In genomic region chr9:5617749-5618148, GRCh38 we compare ENCODE assay signal across 10 cellular contexts. TPM values are rescaled to one million over a fixed set of nuclear protein-coding genes. Genes with fewer than 3 reads are reported as not detected.
DNase-seq lines count a peak whose midpoint lies in the region; ATAC-seq, FAIRE-seq and TF ChIP-seq lines count a peak whose summit lies in the region.
"Had no signal": no experiment of that assay in that cellular context is flagged by ENCODE, and none has a peak within 500 bp of the region (broad histone marks: within the 10 kb centered on the region; RNA-seq: fewer than 3 reads in every experiment).

No MANE protein-coding gene starts in this region.

- no peaks in the 10 kb centered on the region for H3K9me1 ChIP-seq in K562 (ENCODE audit: control insufficient read depth, insufficient read depth, low read length)

- CTCF ChIA-PET in K562 (lab: Yijun Ruan, JAX; ENCODE audit: low intra/inter-chr PET ratio): no interaction called here
- CTCF ChIA-PET in CD4-positive, alpha-beta memory T cell (lab: Charles Lee; ENCODE audit: partially characterized antibody): no interaction called here

- H3K36me3 ChIP-seq in K562 (ENCODE audit: control insufficient read depth, insufficient read depth, low read length): no peaks in the 10 kb centered on the region
- no peaks in the 10 kb centered on the region for H3K36me3 ChIP-seq in CD4-positive, alpha-beta memory T cell (ENCODE audit: insufficient read depth, low read length)

- H3K4me3 ChIP-seq in K562: no peak overlapping the region
- H3K4me3 ChIP-seq in CD4-positive, alpha-beta memory T cell (ENCODE audit: low read length in 2 of 2): no peak overlapping the region

- no peak for TF ChIP-seq POLR2A in K562 (conservative IDR thresholded peaks at IDR 0.05)

- H3K4me1 ChIP-seq in K562 (replicated peaks in 1 of 2; ENCODE audit: control insufficient read depth in 2 of 2, insufficient read depth in 2 of 2, low read length in 2 of 2): no peaks in the 10 kb centered on the region
- H3K4me1 ChIP-seq in CD4-positive, alpha-beta memory T cell (ENCODE audit: insufficient read depth, low read length): peaks cover 15% of the 10 kb centered on the region

- H3K9me3 Mint-ChIP-seq in CD4-positive, alpha-beta memory T cell: no peaks in the 10 kb centered on the region
- H3K9me3 Mint-ChIP-seq: central memory CD8-positive, alpha-beta T cell had no signal

- ATAC-seq in GM21529 (IDR thresholded peaks at IDR 0.05; ENCODE audit: unreplicated experiment) (peak; percentile 99), HG03558 (IDR thresholded peaks at IDR 0.05; ENCODE audit: extremely low read depth, unreplicated experiment) (peak; percentile 96), K562 (no peak)
- ATAC-seq: left lobe of liver had no signal

- no peaks in the 10 kb centered on the region for H3K9me3 ChIP-seq in K562 (replicated peaks; ENCODE audit: control insufficient read depth, insufficient read depth, low read depth, low read length)
- H3K9me3 ChIP-seq in CD4-positive, alpha-beta memory T cell (ENCODE audit: control insufficient read depth in 1 of 2, low read length in 2 of 2): no peaks in the 10 kb centered on the region

- no peaks in the 10 kb centered on the region for H3K79me2 ChIP-seq in K562 (ENCODE audit: control insufficient read depth, insufficient read depth, low read length)

- in situ Hi-C loops in K562 (cut with MboI): no loop called here

- H3K4me2 ChIP-seq in K562 (ENCODE audit: insufficient read depth, low read length): no peak overlapping the region

- no peaks in the 10 kb centered on the region for H4K20me1 ChIP-seq in K562 (replicated peaks; ENCODE audit: control insufficient read depth, insufficient read depth, low read length)

- no peak for TF ChIP-seq EP300 in K562 (IDR thresholded peaks at IDR 0.05; ENCODE audit: low read length)

- H3K27me3 Mint-ChIP-seq in CD4-positive, alpha-beta memory T cell: no peaks in the 10 kb centered on the region
- H3K27me3 Mint-ChIP-seq: central memory CD8-positive, alpha-beta T cell had no signal

- intact Hi-C loops in K562 (cut with micrococcal nuclease): no loop called here
- intact Hi-C loops in CD4-positive, alpha-beta memory T cell (cut with micrococcal nuclease): no loop called here
- intact Hi-C loops in head of caudate nucleus (cut with DNase I): no loop called here

- H3K4me3 Mint-ChIP-seq in CD4-positive, alpha-beta memory T cell: no peak overlapping the region
- H3K4me3 Mint-ChIP-seq: central memory CD8-positive, alpha-beta T cell had no signal

- H3K9ac ChIP-seq in K562 (ENCODE audit: insufficient read depth in 1 of 2, low read depth in 2 of 2, low read length in 2 of 2): no peak overlapping the region

- POLR2A ChIA-PET in K562 (lab: Yijun Ruan, JAX): no interaction called here
- POLR2A ChIA-PET in CD4-positive, alpha-beta memory T cell (lab: Charles Lee; ENCODE audit: partially characterized antibody): no interaction called here

- no peaks in the 10 kb centered on the region for H3K27me3 ChIP-seq in K562 (ENCODE audit: control insufficient read depth in 2 of 2, insufficient read depth in 2 of 2, low read length in 2 of 2)
- H3K27me3 ChIP-seq in CD4-positive, alpha-beta memory T cell (ENCODE audit: insufficient read depth, low read length): no peaks in the 10 kb centered on the region

- FAIRE-seq in GM18507 (lab: Jason Lieb, UNC): peak; percentile 99
- peak; percentile 65 for FAIRE-seq in K562 (lab: Jason Lieb, UNC)

- peak overlapping the region in 2 of 7 donors; percentile 8 to 11 for H3K27ac Mint-ChIP-seq in CD4-positive, alpha-beta memory T cell

- BruUV-seq in K562 (replicated peaks; lab: Mats Ljungman, UMichigan): no TSS peak

- H3K4me1 Mint-ChIP-seq in CD4-positive, alpha-beta memory T cell: peaks cover 17 to 41% (median 26%) of the 10 kb centered on the region in 4 donors

- no peak overlapping the region for H3K27ac ChIP-seq in K562 (ENCODE audit: extremely low read depth, low read depth, low read length)
- H3K27ac ChIP-seq in CD4-positive, alpha-beta memory T cell (ENCODE audit: low read depth, low read length): no peak overlapping the region

- H2AFZ ChIP-seq in K562 (ENCODE audit: low read depth, low read length): no peak overlapping the region

- peaks cover 5 to 8% of the 10 kb centered on the region in 2 donors for H3K36me3 Mint-ChIP-seq in CD4-positive, alpha-beta memory T cell

- DNase-seq in GM18507 (ENCODE audit: extremely low spot score, insufficient read length, low read depth): no peak
- no peak for DNase-seq in K562 (ENCODE audit: extremely low read depth in 1 of 4, low spot score in 3 of 4)
- no peak for DNase-seq in CD4-positive, alpha-beta memory T cell
- no peak for DNase-seq in head of caudate nucleus
- no peak for DNase-seq in SHP77 treated with DMSO at 0.1 percent for 48 hours (lab: John Stamatoyannopoulos, UW)
- no peak for DNase-seq in SHP77 (lab: John Stamatoyannopoulos, UW)

- TF ChIP-seq RAD21 in K562 (CRISPR knock-in tag; conservative IDR thresholded peaks at IDR 0.05 in 1 of 2, IDR thresholded peaks at IDR 0.05 in 1 of 2): no peak

- TF ChIP-seq CTCF in K562 (IDR thresholded peaks at IDR 0.05 in 2 of 3, conservative IDR thresholded peaks at IDR 0.05 in 1 of 3; ENCODE audit: insufficient read depth in 2 of 3, low read depth in 1 of 3, low read length in 3 of 3): no peak

TF ChIP-seq in K562, 482 proteins besides CTCF, POLR2A, EP300 and RAD21:
- TF ChIP-seq NRF1 (conservative IDR thresholded peaks at IDR 0.05 in 1 of 2, IDR thresholded peaks at IDR 0.05 in 1 of 2): no peak
- no peak for TF ChIP-seq RBBP5 (IDR thresholded peaks at IDR 0.05; ENCODE audit: borderline replicate concordance, insufficient read depth, low read length, poor library complexity, severe bottlenecking)
- TF ChIP-seq GMEB1 (CRISPR knock-in tag; IDR thresholded peaks at IDR 0.05): no peak
- TF ChIP-seq CBX8 (IDR thresholded peaks at IDR 0.05; ENCODE audit: borderline replicate concordance, extremely low read depth, low read depth, low read length, poor library complexity, severe bottlenecking): no peak
- TF ChIP-seq ZNF146 (CRISPR knock-in tag; IDR thresholded peaks at IDR 0.05; ENCODE audit: unreplicated experiment): no peak
- TF ChIP-seq ELF4 (CRISPR knock-in tag; IDR thresholded peaks at IDR 0.05): no peak
- TF ChIP-seq CHD1 (IDR thresholded peaks at IDR 0.05; ENCODE audit: low read length): no peak
- TF ChIP-seq PHB2 (IDR thresholded peaks at IDR 0.05; ENCODE audit: low read depth): no peak
- TF ChIP-seq CBX1 (IDR thresholded peaks at IDR 0.05; ENCODE audit: low read depth): no peak

RNA-seq across cellular contexts. Expression of gene RIC1, which starts 11.2 kb away (rescaled TPM):
- total RNA-seq in K562 (2011; cell fraction: chromatin; rRNA removed; ENCODE audit: low replicate concordance): 52.2 and 109 TPM in 2 replicates
- 26.7 and 28.7 TPM in 2 replicates for total RNA-seq in K562 (2011; cell fraction: nucleolus; rRNA removed)
- 44.5 and 49.4 TPM in 2 replicates for total RNA-seq in K562 (2011; cell fraction: nucleoplasm; rRNA removed)
- total RNA-seq in K562 (2014; rRNA removed) (13.0 and 14.7 TPM in 2 replicates), K562 (2014; rRNA removed; fragmentation: Illumina TruSeq; extraction: Trizol) (16.6 and 18.8 TPM in 2 replicates), K562 (2015; rRNA removed; fragmentation: Illumina TruSeq; extraction: Trizol) (16.9 and 17.0 TPM in 2 replicates), K562 (2021) (14.0 and 16.9 TPM in 2 replicates)
- polyA plus RNA-seq in K562 (2011; rRNA removed) (25.8 TPM in 2 replicates), K562 (2014; fragmentation: Illumina TruSeq; extraction: Trizol) (13.5 and 15.0 TPM in 2 replicates), K562 (2014; fragmentation: Nextera tagmentation; extraction: Ambion mirVana) (1 to 10 TPM; 3.2 to 4.2 TPM), K562 (2014; rRNA removed) (10.9 and 14.1 TPM in 2 replicates)
- polyA plus RNA-seq in K562 (2011; cell fraction: cytosol; rRNA removed): 11.2 and 19.1 TPM in 2 replicates
- polyA plus RNA-seq in K562 (2011; cell fraction: nucleus; rRNA removed): 58.8 and 71.9 TPM in 2 replicates
- polyA plus RNA-seq in K562 (2012): 8.3 and 8.5 TPM in 2 replicates
- polyA minus RNA-seq in K562 (2011; rRNA and poly(A)+ RNA removed): 62.1 and 64.1 TPM in 2 replicates
- 17.9 and 20.6 TPM in 2 replicates for polyA minus RNA-seq in K562 (2011; cell fraction: cytosol; rRNA and poly(A)+ RNA removed)
- polyA minus RNA-seq in K562 (2011; cell fraction: nucleus; rRNA and poly(A)+ RNA removed): 53.4 and 84.0 TPM in 2 replicates
- 10 to 100 TPM; 26.3 to 27.1 TPM for total RNA-seq in CD4-positive, alpha-beta memory T cell
- polyA plus RNA-seq in CD4-positive, alpha-beta memory T cell: 1 to 10 TPM; 2.4 to 7.6 TPM
